In the genomic region with DNA sequence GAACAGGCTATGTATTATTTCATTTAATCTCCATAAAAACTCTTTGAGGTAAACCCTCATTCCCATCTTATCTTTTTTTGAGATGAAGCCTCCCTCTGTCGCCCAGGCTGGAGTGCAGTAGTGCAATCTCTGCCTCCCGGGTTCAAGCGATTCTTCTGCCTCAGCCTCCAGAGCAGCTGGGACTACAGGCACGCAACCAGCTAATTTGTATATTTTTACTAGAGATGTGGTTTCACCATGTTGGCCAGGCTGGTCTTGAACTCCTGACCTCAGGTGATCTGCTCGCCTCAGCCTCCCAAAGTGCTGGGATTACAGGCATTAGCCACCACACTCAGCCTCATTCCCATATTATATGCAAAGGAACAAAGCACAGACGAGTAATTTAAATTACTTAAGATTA, we compare ENCODE assay signal across 1 cellular context.
TF ChIP-seq lines count a peak whose summit lies in the region.

No MANE protein-coding gene starts in this region.

TF ChIP-seq in WTC11, 78 proteins besides CTCF, POLR2A, EP300 and RAD21:
- TF ChIP-seq, protein P1, sequence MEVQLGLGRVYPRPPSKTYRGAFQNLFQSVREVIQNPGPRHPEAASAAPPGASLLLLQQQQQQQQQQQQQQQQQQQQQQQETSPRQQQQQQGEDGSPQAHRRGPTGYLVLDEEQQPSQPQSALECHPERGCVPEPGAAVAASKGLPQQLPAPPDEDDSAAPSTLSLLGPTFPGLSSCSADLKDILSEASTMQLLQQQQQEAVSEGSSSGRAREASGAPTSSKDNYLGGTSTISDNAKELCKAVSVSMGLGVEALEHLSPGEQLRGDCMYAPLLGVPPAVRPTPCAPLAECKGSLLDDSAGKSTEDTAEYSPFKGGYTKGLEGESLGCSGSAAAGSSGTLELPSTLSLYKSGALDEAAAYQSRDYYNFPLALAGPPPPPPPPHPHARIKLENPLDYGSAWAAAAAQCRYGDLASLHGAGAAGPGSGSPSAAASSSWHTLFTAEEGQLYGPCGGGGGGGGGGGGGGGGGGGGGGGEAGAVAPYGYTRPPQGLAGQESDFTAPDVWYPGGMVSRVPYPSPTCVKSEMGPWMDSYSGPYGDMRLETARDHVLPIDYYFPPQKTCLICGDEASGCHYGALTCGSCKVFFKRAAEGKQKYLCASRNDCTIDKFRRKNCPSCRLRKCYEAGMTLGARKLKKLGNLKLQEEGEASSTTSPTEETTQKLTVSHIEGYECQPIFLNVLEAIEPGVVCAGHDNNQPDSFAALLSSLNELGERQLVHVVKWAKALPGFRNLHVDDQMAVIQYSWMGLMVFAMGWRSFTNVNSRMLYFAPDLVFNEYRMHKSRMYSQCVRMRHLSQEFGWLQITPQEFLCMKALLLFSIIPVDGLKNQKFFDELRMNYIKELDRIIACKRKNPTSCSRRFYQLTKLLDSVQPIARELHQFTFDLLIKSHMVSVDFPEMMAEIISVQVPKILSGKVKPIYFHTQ (CRISPR knock-in tag; IDR thresholded peaks at IDR 0.05) = peak; percentile 61; the same call in 1 of the 2 replicates
- 0 out of 2 replicates have a peak, but pooled peaks have one; percentile 27 for TF ChIP-seq ZNF671 (CRISPR knock-in tag; IDR thresholded peaks at IDR 0.05)
TF ChIP-seq in WTC11: peak in this region for 2; not testable (repeated sequence) for 76.
